7 cellular contexts compared by ENCODE assay signal in the genomic region with DNA sequence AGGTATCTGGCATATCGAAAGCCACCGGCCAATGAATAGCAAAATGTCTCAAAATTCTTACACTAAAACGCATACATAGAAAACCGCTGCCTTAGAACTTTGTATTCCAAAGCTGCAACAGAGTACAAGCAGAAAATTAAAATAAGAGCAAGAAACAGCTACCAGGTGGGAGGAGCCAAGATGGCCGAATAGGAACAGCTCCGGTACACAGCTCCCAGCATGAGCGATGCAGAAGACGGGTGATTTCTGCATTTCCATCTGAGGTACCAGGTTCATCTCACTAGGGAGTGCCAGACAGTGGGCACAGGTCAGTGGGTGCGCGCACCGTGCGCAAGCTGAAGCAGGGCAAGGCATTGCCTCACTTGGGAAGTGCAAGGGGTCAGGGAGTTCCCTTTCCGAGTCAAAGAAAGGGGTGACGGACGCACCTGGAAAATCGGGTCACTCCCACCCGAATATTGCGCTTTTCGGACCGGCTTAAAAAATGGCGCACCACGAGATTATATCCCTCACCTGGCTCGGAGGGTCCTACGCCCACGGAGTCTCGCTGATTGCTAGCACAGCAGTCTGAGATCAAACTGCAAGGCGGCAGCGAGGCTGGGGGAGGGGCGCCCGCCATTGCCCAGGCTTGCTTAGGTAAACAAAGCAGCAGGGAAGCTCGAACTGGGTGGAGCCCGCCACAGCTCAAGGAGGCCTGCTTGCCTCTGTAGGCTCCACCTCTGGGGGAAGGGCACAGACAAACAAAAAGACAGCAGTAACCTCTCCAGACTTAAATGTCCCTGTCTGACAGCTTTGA.
DNase-seq lines count a peak whose midpoint lies in the region; ATAC-seq and TF ChIP-seq lines count a peak whose summit lies in the region.
"Not testable (repeated sequence)": the region's sequence is repeated elsewhere in the genome, so short reads cannot be mapped to it uniquely, and the experiment has no call there.

No MANE protein-coding gene starts in this region.

- H3K4me3 ChIP-seq in Caco-2 (ENCODE audit: low read depth, low read length) (peak overlapping the region; percentile 7; the same call in 1 of the 2 replicates), H7 (ENCODE audit: insufficient read depth, low read depth, low read length) (peak overlapping the region; percentile 17; the same call in 1 of the 2 replicates), HUES6 (ENCODE audit: low read depth, low read length) (peak overlapping the region; percentile 46), iPS-15b (ENCODE audit: low read depth, low read length) (peak overlapping the region; percentile 37)

- peak overlapping the region; percentile 71 for H3K4me3 Mint-ChIP-seq in Caco-2 (ENCODE audit: unreplicated experiment)
- peak overlapping the region; percentile 84 for H3K4me3 Mint-ChIP-seq in WTC11
- H3K4me3 Mint-ChIP-seq in neural crest cell = peak overlapping the region; percentile 82

- H3K27ac ChIP-seq in HUES6 (ENCODE audit: low read depth, low read length) = not testable (repeated sequence)

- ATAC-seq in WTC11 = not testable (repeated sequence)

- not testable (repeated sequence) for H3K4me1 ChIP-seq in Caco-2; HUES6 (ENCODE audit: control insufficient read depth, insufficient read depth, low read length); iPS-15b (ENCODE audit: control insufficient read depth, insufficient read depth, low read length)

- CTCF ChIA-PET in Caco-2 (lab: Charles Lee); WTC11 (lab: Charles Lee): not testable (repeated sequence)

- POLR2A ChIA-PET in Caco-2 (lab: Charles Lee); WTC11 (lab: Charles Lee): not testable (repeated sequence)

- peak; percentile 25 to 60 for DNase-seq in Caco-2
- DNase-seq in H7; neural crest cell (ENCODE audit: low read depth, low spot score): not testable (repeated sequence)
- peak; percentile 22 for DNase-seq in NCI-H748 (lab: John Stamatoyannopoulos, UW; ENCODE audit: unreplicated experiment)
- DNase-seq in WTC11 (ENCODE audit: low spot score) = peak; percentile 54

- not testable (repeated sequence) for H3K36me3 ChIP-seq in Caco-2 (ENCODE audit: control insufficient read depth, insufficient read depth, low read length); H7 (replicated peaks; ENCODE audit: control insufficient read depth, insufficient read depth, low read length); HUES6 (ENCODE audit: control insufficient read depth, insufficient read depth, low read length); iPS-15b (ENCODE audit: control insufficient read depth, insufficient read depth, low read length)

- not testable (repeated sequence) for H3K9me3 ChIP-seq in Caco-2; HUES6 (ENCODE audit: control insufficient read depth, insufficient read depth, low read depth, low read length); iPS-15b (ENCODE audit: control insufficient read depth, insufficient read depth, low read length)

- H3K27me3 Mint-ChIP-seq in Caco-2 (ENCODE audit: insufficient read depth, unreplicated experiment); WTC11 (ENCODE audit: low read depth); neural crest cell (ENCODE audit: low read depth): not testable (repeated sequence)

- H3K36me3 Mint-ChIP-seq in Caco-2 (ENCODE audit: insufficient read depth, unreplicated experiment); WTC11; neural crest cell (ENCODE audit: low read depth): not testable (repeated sequence)

- not testable (repeated sequence) for TF ChIP-seq CTCF in Caco-2 (IDR thresholded peaks at IDR 0.05; ENCODE audit: insufficient read depth in 1 of 2, low read depth in 1 of 2, low read length in 1 of 2, severe bottlenecking in 1 of 2, unreplicated experiment in 1 of 2); WTC11 (IDR thresholded peaks at IDR 0.05); neural crest cell (conservative IDR thresholded peaks at IDR 0.05)

- H3K4me1 Mint-ChIP-seq in Caco-2 (ENCODE audit: low read depth, unreplicated experiment); WTC11; neural crest cell: not testable (repeated sequence)

- intact Hi-C loops in Caco-2 (cut with micrococcal nuclease; ENCODE audit: unreplicated experiment) = not testable (repeated sequence)

- H3K9ac ChIP-seq in HUES6 (ENCODE audit: low read length); iPS-15b (ENCODE audit: low read depth, low read length): not testable (repeated sequence)

- H3K27ac Mint-ChIP-seq in Caco-2 (ENCODE audit: unreplicated experiment) = not testable (repeated sequence)
- H3K27ac Mint-ChIP-seq in WTC11 (peak overlapping the region; percentile 65; the same call in 1 of the 2 replicates), neural crest cell (ENCODE audit: unreplicated experiment) (peak overlapping the region; percentile 67)

- not testable (repeated sequence) for BruUV-seq in Caco-2 (replicated peaks; lab: Mats Ljungman, UMichigan)

- not testable (repeated sequence) for H3K9me3 Mint-ChIP-seq in Caco-2 (ENCODE audit: unreplicated experiment); WTC11; neural crest cell

- H3K27me3 ChIP-seq in Caco-2 (replicated peaks; ENCODE audit: control insufficient read depth, insufficient read depth, low read length); H7 (ENCODE audit: control insufficient read depth, insufficient read depth, low read length); HUES6 (ENCODE audit: control insufficient read depth, insufficient read depth, low read length); iPS-15b (ENCODE audit: control insufficient read depth, insufficient read depth, low read length): not testable (repeated sequence)

TF ChIP-seq in WTC11, 78 proteins besides CTCF, POLR2A, EP300 and RAD21:
- peak; percentile 46; the same call in 1 of the 2 replicates for TF ChIP-seq FOXP1 (CRISPR knock-in tag; IDR thresholded peaks at IDR 0.05; ENCODE audit: borderline replicate concordance)
- TF ChIP-seq FOXK1 (CRISPR knock-in tag; IDR thresholded peaks at IDR 0.05) = 0 out of 2 replicates have a peak, but pooled peaks have one; percentile 42
